Comparison of ENCODE assay signal across 21 cellular contexts in the genomic region with DNA sequence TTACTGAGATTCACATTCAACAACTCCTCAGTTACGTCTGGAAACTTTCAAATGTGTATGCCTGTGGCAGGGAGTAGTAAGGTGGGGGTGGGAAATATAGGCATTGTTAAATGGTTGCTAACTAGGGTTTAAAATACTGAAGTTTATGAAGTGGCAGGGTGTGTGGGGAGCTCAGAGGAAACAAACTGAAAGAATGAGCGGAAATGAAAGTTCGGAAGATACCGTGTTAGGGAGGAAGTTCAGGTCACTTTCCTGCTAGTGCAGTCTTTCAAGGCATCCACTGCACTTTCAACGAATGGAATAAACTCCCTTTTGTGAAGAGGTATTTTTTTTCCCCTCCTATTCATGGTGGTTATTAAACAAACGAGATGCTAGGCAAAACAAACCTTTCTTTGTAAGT.
"Had no signal": no experiment of that assay in that cellular context is flagged by ENCODE, and none has a peak within 500 bp of the region (broad histone marks: within the 10 kb centered on the region; RNA-seq: fewer than 3 reads in every experiment).

No MANE protein-coding gene starts in this region.

- H3K9me3 ChIP-seq: right atrium auricular region, thyroid gland had no signal

- H3K27me3 ChIP-seq: dorsolateral prefrontal cortex, right atrium auricular region, thyroid gland had no signal

- H3K4me3 ChIP-seq: dorsolateral prefrontal cortex, lung, right atrium auricular region, thyroid gland had no signal

- H3K36me3 ChIP-seq: right atrium auricular region, thyroid gland had no signal

- DNase-seq: activated CD4-positive, alpha-beta memory T cell treated with anti-CD3 and anti-CD28 coated beads, Interleukin-2, amount 10 ng/mL, durations not matched to agents 7 days and 5 days; activated CD4-positive, alpha-beta T cell treated with anti-CD3 and anti-CD28 coated beads for 4 hours; activated CD8-positive, alpha-beta memory T cell treated with anti-CD3 and anti-CD28 coated beads, Interleukin-2, amount 50 U/mL, for 4 hours; activated gamma-delta T cell; activated T-cell treated with anti-CD3 and anti-CD28 coated beads, Interleukin-2, amount 50 U/mL, for 48 hours; dorsolateral prefrontal cortex; erythroblast; foreskin melanocyte; glutamatergic neuron; hypothalamus; stimulated activated CD4-positive, alpha-beta T cell treated with anti-CD3 and anti-CD28 coated beads, Interleukin-12 subunit alpha, Interleukin-12 subunit beta, amount 100 ng/mL, for 4 hours; stimulated activated CD4-positive, alpha-beta T cell treated with anti-CD3 and anti-CD28 coated beads, Interleukin-1b, Interleukin-23, amount 100 ng/mL, for 48 hours; stimulated activated naive CD4-positive, alpha-beta T cell treated with Interleukin-2 at 50 U/mL for 16 hours; thyroid gland had no signal

- H3K27ac ChIP-seq: dorsolateral prefrontal cortex, right atrium auricular region had no signal

- FAIRE-seq: astrocyte, bronchial epithelial cell, keratinocyte, TTC549 had no signal

- ATAC-seq: left lobe of liver had no signal
